30 cellular contexts compared by ENCODE assay signal in genomic region chr6:135126034-135126433, GRCh38. TPM values are rescaled to one million over a fixed set of nuclear protein-coding genes. Genes with fewer than 3 reads are reported as not detected.
"Had no signal": no experiment of that assay in that cellular context is flagged by ENCODE, and none has a peak within 500 bp of the region (broad histone marks: within the 10 kb centered on the region; RNA-seq: fewer than 3 reads in every experiment).

No MANE protein-coding gene starts in this region.

- ATAC-seq: activated naive CD4-positive, alpha-beta T cell treated with anti-CD3 and anti-CD28 coated beads, Interleukin-2, amount 50 U/mL, for 72 hours; activated T-cell treated with anti-CD3 and anti-CD28 coated beads, Interleukin-2, amount 50 U/mL, for 4 hours; effector memory CD8-positive, alpha-beta T cell; gastrocnemius medialis; left cardiac atrium; left ventricle myocardium superior; mucosa of descending colon; pancreas; stimulated activated naive B cell treated with anti-CD40 and anti-IgM and Interleukin-4, amounts not matched to agents 10 μg/mL and 1 μg/mL and 100 μg/mL, for 72 hours; T-cell had no signal

- H3K27me3 Mint-ChIP-seq: effector memory CD8-positive, alpha-beta T cell; T-cell had no signal

- H3K4me3 ChIP-seq: gastrocnemius medialis, hepatocyte, mucosa of descending colon, pancreas, prostate gland, sigmoid colon, transverse colon had no signal

- H3K27ac Mint-ChIP-seq: stimulated activated naive B cell treated with anti-CD40 and anti-IgM and Interleukin-4, amounts not matched to agents 10 μg/mL and 1 μg/mL and 100 μg/mL, for 72 hours; T-helper 2 cell treated with Interferon-gamma antibody and Interleukin-4, amounts not matched to agents 5 μg/mL and 100 μg/mL, for 36 hours had no signal

- H3K4me1 ChIP-seq: gastrocnemius medialis, pancreas, prostate gland, sigmoid colon, transverse colon had no signal

- H3K36me3 Mint-ChIP-seq: stimulated activated naive B cell treated with anti-CD40 and anti-IgM and Interleukin-4, amounts not matched to agents 10 μg/mL and 1 μg/mL and 100 μg/mL, for 72 hours; T-cell had no signal

- H3K9me3 ChIP-seq: gastrocnemius medialis, mucosa of descending colon, pancreas, prostate gland, sigmoid colon, transverse colon had no signal

- H3K9me3 Mint-ChIP-seq: activated T-cell treated with anti-CD3 and anti-CD28 coated beads, Interleukin-2, amount 50 U/mL, for 4 hours; effector memory CD8-positive, alpha-beta T cell; stimulated activated naive B cell treated with anti-CD40 and anti-IgM and Interleukin-4, amounts not matched to agents 10 μg/mL and 1 μg/mL and 100 μg/mL, for 72 hours; T-cell had no signal

- H3K4me3 Mint-ChIP-seq: activated T-cell treated with anti-CD3 and anti-CD28 coated beads, Interleukin-2, amount 50 U/mL, for 4 hours; effector memory CD8-positive, alpha-beta T cell; stimulated activated naive B cell treated with anti-CD40 and anti-IgM and Interleukin-4, amounts not matched to agents 10 μg/mL and 1 μg/mL and 100 μg/mL, for 72 hours; T-helper 2 cell treated with Interferon-gamma antibody and Interleukin-4, amounts not matched to agents 5 μg/mL and 100 μg/mL, for 36 hours had no signal

- DNase-seq: activated CD4-positive, alpha-beta T cell treated with anti-CD3 and anti-CD28 coated beads for 4 hours; activated CD4-positive, alpha-beta T cell treated with anti-CD3 and anti-CD28 coated beads, Interleukin-2, amount 50 U/mL, for 48 hours; activated CD4-positive, CD25-positive, alpha-beta regulatory T cell; activated naive CD4-positive, alpha-beta T cell; activated T-cell treated with anti-CD3 and anti-CD28 coated beads, Interleukin-2, amount 50 U/mL, for 4 hours; brain microvascular endothelial cell; caudate nucleus; cortex of kidney; effector memory CD8-positive, alpha-beta T cell; erythroblast; gastrocnemius medialis; glutamatergic neuron; left cardiac atrium; left ventricle myocardium superior; mucosa of descending colon; nucleus accumbens; pancreas; retina; sigmoid colon; small intestine; stimulated activated CD4-positive, alpha-beta T cell treated with anti-CD3 and anti-CD28 coated beads, Interleukin-4, amount 100 ng/mL, for 24 hours; stimulated activated naive B cell treated with anti-CD40 and anti-IgM and Interleukin-4, amounts not matched to agents 10 μg/mL and 1 μg/mL and 100 μg/mL, for 72 hours; T-cell; transverse colon had no signal

- H3K27me3 ChIP-seq: brain microvascular endothelial cell, gastrocnemius medialis, hepatocyte, pancreas, sigmoid colon, transverse colon had no signal

- H3K27ac ChIP-seq: brain microvascular endothelial cell, gastrocnemius medialis, hepatocyte, pancreas, prostate gland, sigmoid colon, transverse colon had no signal

- H3K36me3 ChIP-seq: brain microvascular endothelial cell, gastrocnemius medialis, pancreas, prostate gland, sigmoid colon, transverse colon had no signal

RNA-seq across cellular contexts. Expression of gene MYB, which starts 55.1 kb away (rescaled TPM):
- total RNA-seq: astrocyte, lung microvascular endothelial cell had no signal
